ENCODE assay signal across 23 cellular contexts in genomic region chr13:31866099-31866498, GRCh38.
A peak's percentile ranks its signal among the peaks of the same experiment; 100 is the strongest.
DNase-seq lines count a peak whose midpoint lies in the region; ATAC-seq and TF ChIP-seq lines count a peak whose summit lies in the region.
"Had no signal": no experiment of that assay in that cellular context is flagged by ENCODE, and none has a peak within 500 bp of the region (broad histone marks: within the 10 kb centered on the region; RNA-seq: fewer than 3 reads in every experiment).

No MANE protein-coding gene starts in this region.

- TF ChIP-seq CTCF in natural killer cell (IDR thresholded peaks at IDR 0.05), result no peak

- no peak overlapping the region for H3K9ac ChIP-seq in SK-N-MC (ENCODE audit: insufficient read length)
- H3K9ac ChIP-seq: BLaER1 had no signal

- no peak overlapping the region for H3K4me3 ChIP-seq in SK-N-MC
- H3K4me3 ChIP-seq: BLaER1, GM12878 had no signal

- peak overlapping the region; percentile 14 for H3K27ac Mint-ChIP-seq in T-helper 17 cell
- no peak overlapping the region for H3K27ac Mint-ChIP-seq in natural killer cell
- H3K27ac Mint-ChIP-seq: CD4-positive, alpha-beta memory T cell had no signal

- ATAC-seq in T-helper 17 cell, result no peak
- ATAC-seq in natural killer cell, result peak in 2 of 3 donors; percentile 59 to 67
- no peak for ATAC-seq in HG03108 (IDR thresholded peaks at IDR 0.05; ENCODE audit: unreplicated experiment)
- ATAC-seq in GM19467 (IDR thresholded peaks at IDR 0.05; ENCODE audit: unreplicated experiment), result no peak
- ATAC-seq: GM12878 had no signal

- H3K27ac ChIP-seq in SK-N-MC, result peak overlapping the region; percentile 50; the same call in 1 of the 2 replicates
- H3K27ac ChIP-seq: BLaER1 had no signal

- H3K9me3 Mint-ChIP-seq in natural killer cell, result no peaks in the 10 kb centered on the region
- H3K9me3 Mint-ChIP-seq: CD14-positive monocyte had no signal

- peaks cover 26% of the 10 kb centered on the region for H3K4me1 Mint-ChIP-seq in T-helper 17 cell
- H3K4me1 Mint-ChIP-seq in natural killer cell, result peaks cover 26 to 29% of the 10 kb centered on the region in 2 donors
- H3K4me1 Mint-ChIP-seq: CD4-positive, CD25-positive, alpha-beta regulatory T cell; CD8-positive, alpha-beta memory T cell had no signal

- H3K27me3 Mint-ChIP-seq in T-helper 17 cell (no peaks in the 10 kb centered on the region), natural killer cell (ENCODE audit: low read depth in 2 of 2) (no peaks in the 10 kb centered on the region)
- H3K27me3 Mint-ChIP-seq: CD4-positive, alpha-beta memory T cell had no signal

- no peak for DNase-seq in SK-N-MC (ENCODE audit: low read depth, low spot score)
- no peak for DNase-seq in T-helper 17 cell
- DNase-seq in natural killer cell, result no peak
- DNase-seq in UCSD-AML1 (lab: John Stamatoyannopoulos, UW; ENCODE audit: unreplicated experiment), result no peak
- DNase-seq: 8988T; ACHN; C1 segment of cervical spinal cord; CD4-positive, CD25-positive, alpha-beta regulatory T cell; CD8-positive, alpha-beta memory T cell; COR-L47; DMS 273 treated with DMSO at 0.1 percent for 48 hours; DMS153; DMS53; DMS79; DND-41; EL had no signal

- no peaks in the 10 kb centered on the region for H3K36me3 Mint-ChIP-seq in T-helper 17 cell (ENCODE audit: low read depth)
- H3K36me3 Mint-ChIP-seq in natural killer cell, result no peaks in the 10 kb centered on the region
- H3K36me3 Mint-ChIP-seq: CD4-positive, CD25-positive, alpha-beta regulatory T cell had no signal

- intact Hi-C loops in natural killer cell (cut with micrococcal nuclease), result no loop called here

- H3K9me3 ChIP-seq in SK-N-MC (ENCODE audit: low read depth, low read length), result no peaks in the 10 kb centered on the region
- no peaks in the 10 kb centered on the region for H3K9me3 ChIP-seq in T-helper 17 cell (ENCODE audit: control insufficient read depth, low read length, poor library complexity, severe bottlenecking)
- H3K9me3 ChIP-seq: BE2C, BLaER1 had no signal

- H3K36me3 ChIP-seq in SK-N-MC (ENCODE audit: insufficient read depth, low read length), result no peaks in the 10 kb centered on the region
- H3K36me3 ChIP-seq: BE2C, BLaER1 had no signal

- H3K4me3 Mint-ChIP-seq in T-helper 17 cell, result no peak overlapping the region
- peak overlapping the region; percentile 19 for H3K4me3 Mint-ChIP-seq in natural killer cell
- H3K4me3 Mint-ChIP-seq: CD14-positive monocyte; CD4-positive, CD25-positive, alpha-beta regulatory T cell; CD8-positive, alpha-beta memory T cell had no signal

Comparison
In these comparisons a context has a peak if more than half of its experiments do, and no peak if none do; other contexts are left out.
1. ATAC-seq: peak in natural killer cell (2 of 3); none in T-helper 17 cell (single experiment), HG03108 (single experiment) and GM19467 (single experiment).